Comparison of ENCODE assay signal across 8 cellular contexts in the genomic region with DNA sequence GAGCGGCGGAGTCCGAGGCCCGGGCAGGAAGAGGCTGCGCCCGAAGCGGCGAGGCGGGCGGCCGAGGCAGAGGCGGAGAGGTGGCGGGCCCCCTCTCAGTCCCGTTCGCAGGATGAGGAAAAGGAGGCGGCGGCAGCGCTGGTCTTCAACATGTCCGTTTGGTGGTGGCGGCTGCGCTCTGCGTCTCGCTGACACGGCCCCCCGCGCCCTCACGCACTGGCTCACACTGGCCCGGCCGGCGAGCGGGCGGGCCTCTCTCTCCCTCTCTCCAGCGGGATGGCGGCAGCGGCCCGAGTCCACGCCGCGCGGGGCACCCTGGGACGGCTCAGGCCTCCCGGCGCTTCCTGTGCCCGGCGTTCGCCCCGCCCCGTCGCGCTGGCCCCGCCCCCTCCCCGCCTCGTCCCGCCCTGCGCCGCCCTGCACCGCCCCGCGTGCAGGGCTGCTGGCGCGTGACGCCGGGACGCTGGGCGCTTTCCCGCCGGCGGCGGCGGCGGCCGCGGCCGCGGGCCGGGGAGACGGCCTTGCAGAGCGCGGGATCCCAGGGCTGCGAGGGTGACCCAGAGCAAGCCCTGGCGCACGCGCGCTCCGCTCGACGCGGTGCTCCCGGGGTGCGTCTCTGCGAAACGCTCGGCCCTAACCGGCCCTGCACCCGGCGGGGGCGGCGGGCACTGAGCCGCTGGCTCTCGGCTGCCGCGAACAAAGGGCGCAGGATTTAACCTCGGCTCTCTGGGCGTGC. TPM values are rescaled to one million over a fixed set of nuclear protein-coding genes. Genes with fewer than 3 reads are reported as not detected.
DNase-seq lines count a peak whose midpoint lies in the region; ATAC-seq and TF ChIP-seq lines count a peak whose summit lies in the region.

A gene with protein sequence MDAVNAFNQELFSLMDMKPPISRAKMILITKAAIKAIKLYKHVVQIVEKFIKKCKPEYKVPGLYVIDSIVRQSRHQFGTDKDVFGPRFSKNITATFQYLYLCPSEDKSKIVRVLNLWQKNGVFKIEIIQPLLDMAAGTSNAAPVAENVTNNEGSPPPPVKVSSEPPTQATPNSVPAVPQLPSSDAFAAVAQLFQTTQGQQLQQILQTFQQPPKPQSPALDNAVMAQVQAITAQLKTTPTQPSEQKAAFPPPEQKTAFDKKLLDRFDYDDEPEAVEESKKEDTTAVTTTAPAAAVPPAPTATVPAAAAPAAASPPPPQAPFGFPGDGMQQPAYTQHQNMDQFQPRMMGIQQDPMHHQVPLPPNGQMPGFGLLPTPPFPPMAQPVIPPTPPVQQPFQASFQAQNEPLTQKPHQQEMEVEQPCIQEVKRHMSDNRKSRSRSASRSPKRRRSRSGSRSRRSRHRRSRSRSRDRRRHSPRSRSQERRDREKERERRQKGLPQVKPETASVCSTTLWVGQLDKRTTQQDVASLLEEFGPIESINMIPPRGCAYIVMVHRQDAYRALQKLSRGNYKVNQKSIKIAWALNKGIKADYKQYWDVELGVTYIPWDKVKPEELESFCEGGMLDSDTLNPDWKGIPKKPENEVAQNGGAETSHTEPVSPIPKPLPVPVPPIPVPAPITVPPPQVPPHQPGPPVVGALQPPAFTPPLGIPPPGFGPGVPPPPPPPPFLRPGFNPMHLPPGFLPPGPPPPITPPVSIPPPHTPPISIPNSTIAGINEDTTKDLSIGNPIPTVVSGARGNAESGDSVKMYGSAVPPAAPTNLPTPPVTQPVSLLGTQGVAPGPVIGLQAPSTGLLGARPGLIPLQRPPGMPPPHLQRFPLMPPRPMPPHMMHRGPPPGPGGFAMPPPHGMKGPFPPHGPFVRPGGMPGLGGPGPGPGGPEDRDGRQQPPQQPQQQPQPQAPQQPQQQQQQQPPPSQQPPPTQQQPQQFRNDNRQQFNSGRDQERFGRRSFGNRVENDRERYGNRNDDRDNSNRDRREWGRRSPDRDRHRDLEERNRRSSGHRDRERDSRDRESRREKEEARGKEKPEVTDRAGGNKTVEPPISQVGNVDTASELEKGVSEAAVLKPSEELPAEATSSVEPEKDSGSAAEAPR (minus strand): TSS at position 317 of the 736 bp plus-strand sequence. CDS start 426 bp downstream, outside the sequence.

- peaks cover 31% of the 10 kb centered on the region for H3F3A ChIP-seq in GM23248 (ENCODE audit: insufficient read depth)

- peak within 1 kb of the TSS; percentile 94 for H2AFZ ChIP-seq in GM23248

- H3K9ac ChIP-seq in GM23248, result peak within 1 kb of the TSS; percentile 89

- H3K9me3 Mint-ChIP-seq in activated T-helper 2 cell treated with anti-CD3 and anti-CD28 coated beads, Interferon-gamma antibody, Interleukin-2, Interleukin-4, amounts not matched to agents 10 μg/mL and 5 μg/mL and 100 μg/mL, durations not matched to agents 14 hours and 24 hours and 36 hours, result no peaks in the 10 kb centered on the region
- no peaks in the 10 kb centered on the region for H3K9me3 Mint-ChIP-seq in natural killer cell

- peaks cover 31% of the 10 kb centered on the region for H3K4me1 ChIP-seq in GM23248 (ENCODE audit: insufficient read depth)

- H3K4me1 Mint-ChIP-seq in activated T-helper 2 cell treated with anti-CD3 and anti-CD28 coated beads, Interferon-gamma antibody, Interleukin-2, Interleukin-4, amounts not matched to agents 10 μg/mL and 5 μg/mL and 100 μg/mL, durations not matched to agents 14 hours and 24 hours and 36 hours (ENCODE audit: low read depth), result peaks cover 10% of the 10 kb centered on the region
- H3K4me1 Mint-ChIP-seq in natural killer cell, result peaks cover 4 to 17% of the 10 kb centered on the region in 2 donors

- H3K9me3 ChIP-seq in GM23248 (ENCODE audit: low read depth) (no peaks in the 10 kb centered on the region), KOPT-K1 (ENCODE audit: insufficient read depth, low read length, poor library complexity, severe bottlenecking) (no peaks in the 10 kb centered on the region)

- peak within 1 kb of the TSS; percentile 72 for H3K27ac Mint-ChIP-seq in activated T-helper 2 cell treated with anti-CD3 and anti-CD28 coated beads, Interferon-gamma antibody, Interleukin-2, Interleukin-4, amounts not matched to agents 10 μg/mL and 5 μg/mL and 100 μg/mL, durations not matched to agents 14 hours and 24 hours and 36 hours
- H3K27ac Mint-ChIP-seq in natural killer cell, result no peak within 1 kb of the TSS

- peak; percentile 87 to 97 (median 90) for ATAC-seq in natural killer cell

- no peaks in the 10 kb centered on the region for H3K27me3 Mint-ChIP-seq in activated T-helper 2 cell treated with anti-CD3 and anti-CD28 coated beads, Interferon-gamma antibody, Interleukin-2, Interleukin-4, amounts not matched to agents 10 μg/mL and 5 μg/mL and 100 μg/mL, durations not matched to agents 14 hours and 24 hours and 36 hours (ENCODE audit: low read depth)
- H3K27me3 Mint-ChIP-seq in natural killer cell (ENCODE audit: low read depth in 2 of 2), result no peaks in the 10 kb centered on the region

- no peaks in the 10 kb centered on the region for H3K36me3 Mint-ChIP-seq in activated T-helper 2 cell treated with anti-CD3 and anti-CD28 coated beads, Interferon-gamma antibody, Interleukin-2, Interleukin-4, amounts not matched to agents 10 μg/mL and 5 μg/mL and 100 μg/mL, durations not matched to agents 14 hours and 24 hours and 36 hours (ENCODE audit: low read depth)
- H3K36me3 Mint-ChIP-seq in natural killer cell, result no peaks in the 10 kb centered on the region

- peak within 1 kb of the TSS; percentile 79 for H3K27ac ChIP-seq in GM23248
- peak within 1 kb of the TSS; percentile 90 for H3K27ac ChIP-seq in KOPT-K1 (ENCODE audit: low read depth, low read length, poor library complexity, severe bottlenecking)

- H3K4me2 ChIP-seq in GM23248 (ENCODE audit: unreplicated experiment), result peak within 1 kb of the TSS; percentile 98

- WGBS in GM23248 (ENCODE audit: low coverage in 1 of 2, low lambda C conversion rate in 2 of 2, missing lambda C conversion rate in 2 of 2), 2 experiments, result 1% methylated on average over 48 to 83 of the region's 105 CpGs

- H3K27me3 ChIP-seq in GM23248 (replicated peaks; ENCODE audit: insufficient read depth), result no peaks in the 10 kb centered on the region

- H4K20me1 ChIP-seq in GM23248 (ENCODE audit: insufficient read depth), result peaks cover 20% of the 10 kb centered on the region; the same call in 1 of the 2 replicates

- H3K4me3 ChIP-seq in GM23248 (peak within 1 kb of the TSS; percentile 83), fibroblast of mammary gland (ENCODE audit: control insufficient read depth, low read depth, low read length) (peak within 1 kb of the TSS; percentile 58)

- peak within 1 kb of the TSS; percentile 86 for H3K4me3 Mint-ChIP-seq in activated T-helper 2 cell treated with anti-CD3 and anti-CD28 coated beads, Interferon-gamma antibody, Interleukin-2, Interleukin-4, amounts not matched to agents 10 μg/mL and 5 μg/mL and 100 μg/mL, durations not matched to agents 14 hours and 24 hours and 36 hours (ENCODE audit: low read depth)
- H3K4me3 Mint-ChIP-seq in natural killer cell, result peak within 1 kb of the TSS; percentile 84

- in situ Hi-C loops in GM23248 (cut with MboI), result no loop called here

- H3K9me2 ChIP-seq in GM23248 (ENCODE audit: insufficient read depth), result no peaks in the 10 kb centered on the region

- H3K79me2 ChIP-seq in GM23248 (ENCODE audit: insufficient read depth), result peaks cover 42% of the 10 kb centered on the region

- TF ChIP-seq CTCF in fibroblast of mammary gland (conservative IDR thresholded peaks at IDR 0.05; ENCODE audit: control insufficient read depth, insufficient read depth, low read depth, low read length), result no peak
- TF ChIP-seq CTCF in natural killer cell (IDR thresholded peaks at IDR 0.05), result no peak

- H3K36me3 ChIP-seq in GM23248 (ENCODE audit: low read depth) (no peaks in the 10 kb centered on the region), KOPT-K1 (ENCODE audit: insufficient read depth, low read length) (peaks cover 20% of the 10 kb centered on the region)

- intact Hi-C loops in activated T-helper 2 cell treated with anti-CD3 and anti-CD28 coated beads, Interferon-gamma antibody, Interleukin-2, Interleukin-4, amounts not matched to agents 10 μg/mL and 5 μg/mL and 100 μg/mL, durations not matched to agents 14 hours and 24 hours and 36 hours (cut with micrococcal nuclease), result loop anchor here (1.0 to 5.0 kb wide), 5 partner anchors 17 to 880 kb away; a partner anchor contains a TSS
- intact Hi-C loops in natural killer cell (cut with micrococcal nuclease), result loop anchor here (1.0 to 5.0 kb wide), 2 partner anchors 73 to 880 kb away; a partner anchor contains a TSS

- DNase-seq in EH (ENCODE audit: low read depth) (peak; percentile 93), GM23248 (peak; percentile 97), RKO (ENCODE audit: low spot score) (peak; percentile 87), fibroblast of mammary gland (ENCODE audit: low read depth) (peak; percentile 81), natural killer cell (peak; percentile 77)
- peak; percentile 74 for DNase-seq in activated T-helper 2 cell treated with anti-CD3 and anti-CD28 coated beads, Interferon-gamma antibody, Interleukin-2, Interleukin-4, amounts not matched to agents 10 μg/mL and 5 μg/mL and 100 μg/mL, durations not matched to agents 14 hours and 24 hours and 36 hours (ENCODE audit: low spot score)
- DNase-seq in stimulated activated naive CD4-positive, alpha-beta T cell (lab: John Stamatoyannopoulos, UW), result peak; percentile 63 to 86 (median 80)

RNA-seq across cellular contexts. Expression of the gene that starts here (rescaled TPM):
- 3.2 and 3.7 TPM in 2 replicates for total RNA-seq in GM23248 (2014; rRNA removed; shearing (Covaris generic))
- polyA plus RNA-seq in GM23248 (2016; fragmentation: Nextera tagmentation; extraction: Ambion mirVana), result 18.8 and 19.4 TPM in 2 replicates
- total RNA-seq in activated T-helper 2 cell treated with anti-CD3 and anti-CD28 coated beads, Interferon-gamma antibody, Interleukin-2, Interleukin-4, amounts not matched to agents 10 μg/mL and 5 μg/mL and 100 μg/mL, durations not matched to agents 14 hours and 24 hours and 36 hours, result 55.8 and 60.1 TPM in 2 replicates
- total RNA-seq in natural killer cell, result 100 to 1,000 TPM in 2 of 3 donors, 10 to 100 TPM in 1; 93.2 to 109 (median 101) TPM

Comparison
In these comparisons a context has a peak if more than half of its experiments do, and no peak if none do; other contexts are left out.
1. Peak in every context shown above with its lines: DNase-seq, ATAC-seq, H3K4me3 ChIP-seq and H3K27ac ChIP-seq.
2. RNA of the gene that starts here (total RNA-seq): 93.2 to 109 TPM in natural killer cell and 55.8 to 60.1 TPM in activated T-helper 2 cell treated with anti-CD3 and anti-CD28 coated beads, Interferon-gamma antibody, Interleukin-2, Interleukin-4, amounts not matched to agents 10 μg/mL and 5 μg/mL and 100 μg/mL, durations not matched to agents 14 hours and 24 hours and 36 hours; 3.2 to 3.7 TPM in GM23248; every median in the first group is over 10 times any median in the second.